In the genomic region with DNA sequence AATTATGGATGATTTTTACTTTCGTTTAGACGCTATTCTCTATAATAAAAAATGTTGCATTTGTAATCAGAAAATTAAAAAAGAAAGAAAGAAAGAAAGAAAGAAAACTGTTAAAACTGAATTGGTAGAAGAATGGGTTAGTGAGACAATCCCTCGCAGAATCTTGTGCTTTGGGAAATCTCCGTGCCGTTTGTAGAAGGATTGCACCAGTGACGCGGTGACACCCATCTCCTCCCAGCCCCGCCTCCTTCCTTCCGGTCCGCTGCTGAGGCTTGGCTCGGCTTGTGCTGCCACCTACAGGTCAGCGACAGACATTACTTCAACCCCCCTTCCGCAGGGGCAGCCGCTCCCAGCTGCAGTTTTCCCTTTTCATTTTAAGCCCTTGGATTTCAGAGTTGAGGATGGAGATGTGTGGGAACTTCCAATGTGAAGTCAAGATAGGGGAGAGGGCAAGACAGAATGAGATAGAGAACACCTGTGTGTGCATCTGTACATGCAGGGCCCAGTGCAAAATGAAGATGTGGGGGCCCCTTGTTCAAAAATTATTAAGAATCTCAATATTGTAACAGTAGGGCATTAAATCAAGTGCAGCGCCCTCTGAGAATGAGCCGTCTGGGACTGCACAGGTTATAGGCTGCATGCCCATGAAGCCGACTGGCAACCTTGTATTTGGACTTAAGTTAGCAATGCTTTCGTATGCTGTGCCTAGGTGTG, we compare ENCODE assay signal across 8 cellular contexts. TPM values are rescaled to one million over a fixed set of nuclear protein-coding genes. Genes with fewer than 3 reads are reported as not detected.
DNase-seq lines count a peak whose midpoint lies in the region; ATAC-seq, FAIRE-seq and TF ChIP-seq lines count a peak whose summit lies in the region.

No MANE protein-coding gene starts in this region.

- no peaks in the 10 kb centered on the region for H3K9me3 ChIP-seq in breast epithelium

- FAIRE-seq in G401.6 (lab: Jason Lieb, UNC), result peak; percentile 96

- peak; percentile 92 for TF ChIP-seq CTCF in VCaP (conservative IDR thresholded peaks at IDR 0.05)
- peak; percentile 88 to 97 (median 95) for TF ChIP-seq CTCF in breast epithelium (IDR thresholded peaks at IDR 0.05)

- no peaks in the 10 kb centered on the region for H3K36me3 ChIP-seq in breast epithelium

- ATAC-seq in HG02981 (IDR thresholded peaks at IDR 0.05; ENCODE audit: unreplicated experiment), result peak; percentile 65
- ATAC-seq in HG03095 (IDR thresholded peaks at IDR 0.05; ENCODE audit: unreplicated experiment), result no peak

- intact Hi-C loops in breast epithelium (cut with DNase I; ENCODE audit: low total_unique reads), result loop anchor here (5.0 kb wide), 1 partner anchor 121 kb away; no protein-coding TSS in a partner anchor

- H3K4me3 ChIP-seq in breast epithelium, result peak overlapping the region; percentile 24 to 57 (median 44)

- H3K27me3 ChIP-seq in breast epithelium, result no peaks in the 10 kb centered on the region

- TF ChIP-seq POLR2A in breast epithelium (IDR thresholded peaks at IDR 0.05), result no peak

- DNase-seq in NCI-H2196 treated with DMSO at 0.1 percent for 48 hours (lab: John Stamatoyannopoulos, UW; ENCODE audit: unreplicated experiment), result peak; percentile 55
- peak; percentile 87 to 88 for DNase-seq in breast epithelium (ENCODE audit: low spot score in 2 of 2)
- DNase-seq in inferior parietal cortex (ENCODE audit: extremely low spot score), result peak; percentile 92
- DNase-seq in smooth muscle cell of the brain vasculature (ENCODE audit: low read depth, low spot score), result peak; percentile 36

- no peaks in the 10 kb centered on the region for H3K4me1 ChIP-seq in breast epithelium

- peak overlapping the region; percentile 50; the same call in 1 of the 2 replicates for H3K27ac ChIP-seq in VCaP
- no peak overlapping the region for H3K27ac ChIP-seq in breast epithelium

RNA-seq across cellular contexts. Expression of a gene that starts 41.1 kb away (rescaled TPM):
- 10 to 100 TPM; 51.1 to 68.0 (median 60.2) TPM for total RNA-seq in breast epithelium

RNA-seq across cellular contexts. Expression of a gene that starts 41.4 kb away (rescaled TPM):
- total RNA-seq in breast epithelium, result 100 to 1,000 TPM in 2 of 3 donors, 10 to 100 TPM in 1; 72.0 to 175 (median 113) TPM

Comparison
In these comparisons a context has a peak if more than half of its experiments do, and no peak if none do; other contexts are left out.
1. DNase-seq: peak in every context shown above with its lines; median percentile 92 in inferior parietal cortex; 88 in breast epithelium; 55 in NCI-H2196 treated with DMSO at 0.1 percent for 48 hours; 36 in smooth muscle cell of the brain vasculature.